ENCODE assay signal across 1 cellular context in the genomic region with DNA sequence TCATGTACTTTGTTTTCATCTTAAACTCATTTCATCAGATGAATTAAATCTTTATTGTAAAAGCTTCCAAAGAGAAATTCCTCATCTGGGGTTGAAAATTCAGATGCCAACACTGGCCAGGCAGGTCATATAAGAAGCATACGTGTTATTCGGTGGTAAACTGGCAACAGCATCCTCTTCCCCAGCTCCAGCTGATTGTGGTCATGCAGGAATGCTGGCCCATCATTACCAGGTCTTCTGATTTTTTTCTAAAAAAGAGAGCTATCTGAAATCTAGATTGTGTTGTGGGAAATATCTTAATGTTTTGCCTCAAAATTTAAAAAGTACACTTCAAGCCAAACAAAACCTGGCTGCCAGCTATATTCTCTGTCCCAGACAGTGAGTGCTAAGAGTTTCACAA.
TF ChIP-seq lines count a peak whose summit lies in the region.

No MANE protein-coding gene starts in this region.

TF ChIP-seq in GM23338, 12 proteins besides CTCF, POLR2A, EP300 and RAD21 (continued from another document):
- TF ChIP-seq, protein P1, sequence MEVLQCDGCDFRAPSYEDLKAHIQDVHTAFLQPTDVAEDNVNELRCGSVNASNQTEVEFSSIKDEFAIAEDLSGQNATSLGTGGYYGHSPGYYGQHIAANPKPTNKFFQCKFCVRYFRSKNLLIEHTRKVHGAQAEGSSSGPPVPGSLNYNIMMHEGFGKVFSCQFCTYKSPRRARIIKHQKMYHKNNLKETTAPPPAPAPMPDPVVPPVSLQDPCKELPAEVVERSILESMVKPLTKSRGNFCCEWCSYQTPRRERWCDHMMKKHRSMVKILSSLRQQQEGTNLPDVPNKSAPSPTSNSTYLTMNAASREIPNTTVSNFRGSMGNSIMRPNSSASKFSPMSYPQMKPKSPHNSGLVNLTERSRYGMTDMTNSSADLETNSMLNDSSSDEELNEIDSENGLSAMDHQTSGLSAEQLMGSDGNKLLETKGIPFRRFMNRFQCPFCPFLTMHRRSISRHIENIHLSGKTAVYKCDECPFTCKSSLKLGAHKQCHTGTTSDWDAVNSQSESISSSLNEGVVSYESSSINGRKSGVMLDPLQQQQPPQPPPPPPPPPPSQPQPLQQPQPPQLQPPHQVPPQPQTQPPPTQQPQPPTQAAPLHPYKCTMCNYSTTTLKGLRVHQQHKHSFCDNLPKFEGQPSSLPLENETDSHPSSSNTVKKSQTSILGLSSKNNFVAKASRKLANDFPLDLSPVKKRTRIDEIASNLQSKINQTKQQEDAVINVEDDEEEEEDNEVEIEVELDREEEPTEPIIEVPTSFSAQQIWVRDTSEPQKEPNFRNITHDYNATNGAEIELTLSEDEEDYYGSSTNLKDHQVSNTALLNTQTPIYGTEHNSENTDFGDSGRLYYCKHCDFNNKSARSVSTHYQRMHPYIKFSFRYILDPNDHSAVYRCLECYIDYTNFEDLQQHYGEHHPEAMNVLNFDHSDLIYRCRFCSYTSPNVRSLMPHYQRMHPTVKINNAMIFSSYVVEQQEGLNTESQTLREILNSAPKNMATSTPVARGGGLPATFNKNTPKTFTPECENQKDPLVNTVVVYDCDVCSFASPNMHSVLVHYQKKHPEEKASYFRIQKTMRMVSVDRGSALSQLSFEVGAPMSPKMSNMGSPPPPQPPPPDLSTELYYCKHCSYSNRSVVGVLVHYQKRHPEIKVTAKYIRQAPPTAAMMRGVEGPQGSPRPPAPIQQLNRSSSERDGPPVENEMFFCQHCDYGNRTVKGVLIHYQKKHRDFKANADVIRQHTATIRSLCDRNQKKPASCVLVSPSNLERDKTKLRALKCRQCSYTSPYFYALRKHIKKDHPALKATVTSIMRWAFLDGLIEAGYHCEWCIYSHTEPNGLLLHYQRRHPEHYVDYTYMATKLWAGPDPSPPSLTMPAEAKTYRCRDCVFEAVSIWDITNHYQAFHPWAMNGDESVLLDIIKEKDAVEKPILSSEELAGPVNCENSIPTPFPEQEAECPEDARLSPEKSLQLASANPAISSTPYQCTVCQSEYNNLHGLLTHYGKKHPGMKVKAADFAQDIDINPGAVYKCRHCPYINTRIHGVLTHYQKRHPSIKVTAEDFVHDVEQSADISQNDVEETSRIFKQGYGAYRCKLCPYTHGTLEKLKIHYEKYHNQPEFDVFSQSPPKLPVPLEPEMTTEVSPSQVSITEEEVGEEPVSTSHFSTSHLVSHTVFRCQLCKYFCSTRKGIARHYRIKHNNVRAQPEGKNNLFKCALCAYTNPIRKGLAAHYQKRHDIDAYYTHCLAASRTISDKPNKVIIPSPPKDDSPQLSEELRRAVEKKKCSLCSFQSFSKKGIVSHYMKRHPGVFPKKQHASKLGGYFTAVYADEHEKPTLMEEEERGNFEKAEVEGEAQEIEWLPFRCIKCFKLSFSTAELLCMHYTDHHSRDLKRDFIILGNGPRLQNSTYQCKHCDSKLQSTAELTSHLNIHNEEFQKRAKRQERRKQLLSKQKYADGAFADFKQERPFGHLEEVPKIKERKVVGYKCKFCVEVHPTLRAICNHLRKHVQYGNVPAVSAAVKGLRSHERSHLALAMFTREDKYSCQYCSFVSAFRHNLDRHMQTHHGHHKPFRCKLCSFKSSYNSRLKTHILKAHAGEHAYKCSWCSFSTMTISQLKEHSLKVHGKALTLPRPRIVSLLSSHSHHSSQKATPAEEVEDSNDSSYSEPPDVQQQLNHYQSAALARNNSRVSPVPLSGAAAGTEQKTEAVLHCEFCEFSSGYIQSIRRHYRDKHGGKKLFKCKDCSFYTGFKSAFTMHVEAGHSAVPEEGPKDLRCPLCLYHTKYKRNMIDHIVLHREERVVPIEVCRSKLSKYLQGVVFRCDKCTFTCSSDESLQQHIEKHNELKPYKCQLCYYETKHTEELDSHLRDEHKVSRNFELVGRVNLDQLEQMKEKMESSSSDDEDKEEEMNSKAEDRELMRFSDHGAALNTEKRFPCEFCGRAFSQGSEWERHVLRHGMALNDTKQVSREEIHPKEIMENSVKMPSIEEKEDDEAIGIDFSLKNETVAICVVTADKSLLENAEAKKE (CRISPR knock-in tag; IDR thresholded peaks at IDR 0.05) = no peak
- TF ChIP-seq POLR2AphosphoS5 (IDR thresholded peaks at IDR 0.05; ENCODE audit: low read depth) (no peak), CREB1 (CRISPR knock-in tag; IDR thresholded peaks at IDR 0.05; ENCODE audit: low read depth) (no peak), JUNB (IDR thresholded peaks at IDR 0.05; ENCODE audit: unreplicated experiment) (no peak), NANOG (IDR thresholded peaks at IDR 0.05; ENCODE audit: borderline replicate concordance) (no peak), ZNF114 (CRISPR knock-in tag; IDR thresholded peaks at IDR 0.05) (no peak), EZH2phosphoT487 (IDR thresholded peaks at IDR 0.05; ENCODE audit: unreplicated experiment) (no peak), ZNF331 (CRISPR knock-in tag; IDR thresholded peaks at IDR 0.05; ENCODE audit: low read depth) (no peak)
- TF ChIP-seq, protein P2, sequence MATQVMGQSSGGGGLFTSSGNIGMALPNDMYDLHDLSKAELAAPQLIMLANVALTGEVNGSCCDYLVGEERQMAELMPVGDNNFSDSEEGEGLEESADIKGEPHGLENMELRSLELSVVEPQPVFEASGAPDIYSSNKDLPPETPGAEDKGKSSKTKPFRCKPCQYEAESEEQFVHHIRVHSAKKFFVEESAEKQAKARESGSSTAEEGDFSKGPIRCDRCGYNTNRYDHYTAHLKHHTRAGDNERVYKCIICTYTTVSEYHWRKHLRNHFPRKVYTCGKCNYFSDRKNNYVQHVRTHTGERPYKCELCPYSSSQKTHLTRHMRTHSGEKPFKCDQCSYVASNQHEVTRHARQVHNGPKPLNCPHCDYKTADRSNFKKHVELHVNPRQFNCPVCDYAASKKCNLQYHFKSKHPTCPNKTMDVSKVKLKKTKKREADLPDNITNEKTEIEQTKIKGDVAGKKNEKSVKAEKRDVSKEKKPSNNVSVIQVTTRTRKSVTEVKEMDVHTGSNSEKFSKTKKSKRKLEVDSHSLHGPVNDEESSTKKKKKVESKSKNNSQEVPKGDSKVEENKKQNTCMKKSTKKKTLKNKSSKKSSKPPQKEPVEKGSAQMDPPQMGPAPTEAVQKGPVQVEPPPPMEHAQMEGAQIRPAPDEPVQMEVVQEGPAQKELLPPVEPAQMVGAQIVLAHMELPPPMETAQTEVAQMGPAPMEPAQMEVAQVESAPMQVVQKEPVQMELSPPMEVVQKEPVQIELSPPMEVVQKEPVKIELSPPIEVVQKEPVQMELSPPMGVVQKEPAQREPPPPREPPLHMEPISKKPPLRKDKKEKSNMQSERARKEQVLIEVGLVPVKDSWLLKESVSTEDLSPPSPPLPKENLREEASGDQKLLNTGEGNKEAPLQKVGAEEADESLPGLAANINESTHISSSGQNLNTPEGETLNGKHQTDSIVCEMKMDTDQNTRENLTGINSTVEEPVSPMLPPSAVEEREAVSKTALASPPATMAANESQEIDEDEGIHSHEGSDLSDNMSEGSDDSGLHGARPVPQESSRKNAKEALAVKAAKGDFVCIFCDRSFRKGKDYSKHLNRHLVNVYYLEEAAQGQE (IDR thresholded peaks at IDR 0.05; ENCODE audit: unreplicated experiment) = no peak
- TF ChIP-seq, protein P3, sequence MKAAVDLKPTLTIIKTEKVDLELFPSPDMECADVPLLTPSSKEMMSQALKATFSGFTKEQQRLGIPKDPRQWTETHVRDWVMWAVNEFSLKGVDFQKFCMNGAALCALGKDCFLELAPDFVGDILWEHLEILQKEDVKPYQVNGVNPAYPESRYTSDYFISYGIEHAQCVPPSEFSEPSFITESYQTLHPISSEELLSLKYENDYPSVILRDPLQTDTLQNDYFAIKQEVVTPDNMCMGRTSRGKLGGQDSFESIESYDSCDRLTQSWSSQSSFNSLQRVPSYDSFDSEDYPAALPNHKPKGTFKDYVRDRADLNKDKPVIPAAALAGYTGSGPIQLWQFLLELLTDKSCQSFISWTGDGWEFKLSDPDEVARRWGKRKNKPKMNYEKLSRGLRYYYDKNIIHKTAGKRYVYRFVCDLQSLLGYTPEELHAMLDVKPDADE (IDR thresholded peaks at IDR 0.05) = no peak
TF ChIP-seq in GM23338: peak in this region for 0.
